ENCODE assay signal across 8 cellular contexts in the genomic region with DNA sequence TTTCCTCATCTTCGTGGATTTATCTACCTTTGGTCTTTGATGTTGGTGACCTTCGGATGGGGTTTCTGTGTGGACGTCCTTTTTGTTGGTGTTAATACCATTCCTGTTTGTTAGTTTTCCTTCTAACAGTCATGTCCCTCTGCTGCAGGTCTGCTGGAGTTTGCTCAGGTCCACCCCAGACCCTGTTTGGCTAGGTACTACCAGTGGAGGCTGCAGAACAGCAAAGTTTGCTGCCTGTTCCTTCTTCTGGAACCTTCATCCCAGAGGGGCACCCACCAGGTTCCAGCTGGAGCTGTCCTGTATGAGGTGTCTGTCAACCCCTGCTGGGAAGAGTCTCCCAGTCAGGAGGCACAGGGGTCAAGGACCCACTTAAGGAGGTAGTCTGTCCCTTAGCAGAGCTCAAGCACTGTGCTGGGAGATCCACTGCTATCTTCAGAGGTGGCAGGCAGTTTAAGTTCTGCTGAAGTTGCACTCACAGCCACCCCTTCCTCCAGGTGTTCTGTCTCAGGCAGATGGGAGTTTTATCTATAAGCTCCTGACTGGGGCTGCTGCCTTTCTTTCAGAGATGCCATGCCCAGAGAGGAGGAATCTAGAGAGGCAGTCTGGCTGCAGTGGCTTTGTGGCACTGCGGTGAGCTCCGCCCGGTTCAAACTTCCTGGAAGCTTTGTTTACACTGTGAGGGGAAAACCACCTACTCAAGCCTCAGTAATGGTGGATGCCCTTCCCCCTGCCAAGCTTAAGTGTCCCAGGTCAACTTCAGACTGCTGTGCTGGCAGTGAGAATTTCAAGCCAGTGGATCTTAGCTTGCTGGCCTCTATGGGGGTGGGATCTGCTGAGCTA. TPM values are rescaled to one million over a fixed set of nuclear protein-coding genes. Genes with fewer than 3 reads are reported as not detected.
DNase-seq lines count a peak whose midpoint lies in the region; ATAC-seq and TF ChIP-seq lines count a peak whose summit lies in the region.
"Not testable (repeated sequence)": the region's sequence is repeated elsewhere in the genome, so short reads cannot be mapped to it uniquely, and the experiment has no call there.

No MANE protein-coding gene starts in this region.

- peak overlapping the region; percentile 22 for H2AFZ ChIP-seq in osteoblast (ENCODE audit: low read length)

- peak overlapping the region; percentile 72 for H3K27ac Mint-ChIP-seq in activated CD8-positive, alpha-beta T cell treated with anti-CD3 and anti-CD28 coated beads, Interleukin-2, amount 10 ng/mL, durations not matched to agents 7 days and 5 days

- peak; percentile 85 for ATAC-seq in activated CD8-positive, alpha-beta T cell treated with anti-CD3 and anti-CD28 coated beads, Interleukin-2, amount 10 ng/mL, durations not matched to agents 7 days and 5 days
- ATAC-seq in stimulated activated naive CD8-positive, alpha-beta T cell treated with anti-CD3 and anti-CD28 coated beads, Interleukin-15, Interleukin-2, amounts not matched to agents 100 U/mL and 50 U/mL, for 24 hours = not testable (repeated sequence)

- peaks cover 38% of the 10 kb centered on the region for H3K36me3 Mint-ChIP-seq in activated CD8-positive, alpha-beta T cell treated with anti-CD3 and anti-CD28 coated beads, Interleukin-2, amount 10 ng/mL, durations not matched to agents 7 days and 5 days (ENCODE audit: low read depth)

- not testable (repeated sequence) for H3K4me2 ChIP-seq in osteoblast (ENCODE audit: insufficient read depth, low read length)

- CTCF ChIA-PET in activated CD8-positive, alpha-beta T cell treated with anti-CD3 and anti-CD28 coated beads, Interleukin-2, amount 10 ng/mL, durations not matched to agents 7 days and 5 days (lab: Charles Lee) = interaction anchor here (1.0 to 1.4 kb wide), 2 partner anchors 41 to 44 kb away, joined by 3 read pairs; a partner anchor contains a TSS

- not testable (repeated sequence) for H4K20me1 ChIP-seq in osteoblast (ENCODE audit: insufficient read depth, low read length)

- not testable (repeated sequence) for H3K79me2 ChIP-seq in osteoblast (ENCODE audit: insufficient read depth, low read length)

- peaks cover 23% of the 10 kb centered on the region for H3K4me1 Mint-ChIP-seq in activated CD8-positive, alpha-beta T cell treated with anti-CD3 and anti-CD28 coated beads, Interleukin-2, amount 10 ng/mL, durations not matched to agents 7 days and 5 days (ENCODE audit: low read depth)

- H3K9me3 ChIP-seq in colonic mucosa; osteoblast (ENCODE audit: low read depth, low read length): not testable (repeated sequence)

- not testable (repeated sequence) for H3K4me1 ChIP-seq in colonic mucosa; osteoblast (ENCODE audit: insufficient read depth, low read length)

- not testable (repeated sequence) for TF ChIP-seq CTCF in colonic mucosa (IDR thresholded peaks at IDR 0.05); osteoblast (IDR thresholded peaks at IDR 0.05; ENCODE audit: extremely low read depth, low read depth, low read length)

- peak; percentile 36 for DNase-seq in COLO668 (lab: John Stamatoyannopoulos, UW; ENCODE audit: unreplicated experiment)
- peak; percentile 1 for DNase-seq in NCI-H2029 treated with DMSO at 0.1 percent for 48 hours (lab: John Stamatoyannopoulos, UW)
- DNase-seq in T-helper 2 cell = peak in 3 of 5 experiments; percentile 2 to 83 (median 38)
- peak; percentile 69 for DNase-seq in activated CD8-positive, alpha-beta T cell treated with anti-CD3 and anti-CD28 coated beads, Interleukin-2, amount 10 ng/mL, durations not matched to agents 7 days and 5 days
- peak; percentile 8 for DNase-seq in activated T-helper 9 cell treated with anti-CD3 and anti-CD28 coated beads, Interleukin-2, amount 50 U/mL, for 16 hours (ENCODE audit: low read depth)
- DNase-seq in colonic mucosa = peak; percentile 70
- DNase-seq in osteoblast (ENCODE audit: insufficient read length, low spot score, missing footprints) = not testable (repeated sequence)
- peak; percentile 15 for DNase-seq in stimulated activated naive CD8-positive, alpha-beta T cell treated with anti-CD3 and anti-CD28 coated beads, Interleukin-15, Interleukin-2, amounts not matched to agents 100 U/mL and 50 U/mL, for 24 hours

- intact Hi-C loops in colonic mucosa (cut with DNase I) = not testable (repeated sequence)

- H3K27me3 ChIP-seq in colonic mucosa; osteoblast (ENCODE audit: insufficient read depth, low read length): not testable (repeated sequence)

- not testable (repeated sequence) for H3K9me3 Mint-ChIP-seq in activated CD8-positive, alpha-beta T cell treated with anti-CD3 and anti-CD28 coated beads, Interleukin-2, amount 10 ng/mL, durations not matched to agents 7 days and 5 days (ENCODE audit: insufficient read depth)

- H3K4me3 Mint-ChIP-seq in activated CD8-positive, alpha-beta T cell treated with anti-CD3 and anti-CD28 coated beads, Interleukin-2, amount 10 ng/mL, durations not matched to agents 7 days and 5 days = peak overlapping the region; percentile 45

- H3K4me3 ChIP-seq in colonic mucosa; osteoblast (ENCODE audit: insufficient read depth, low read length): not testable (repeated sequence)

- not testable (repeated sequence) for H3K36me3 ChIP-seq in colonic mucosa; osteoblast (ENCODE audit: insufficient read depth, low read length)

- POLR2A ChIA-PET in activated CD8-positive, alpha-beta T cell treated with anti-CD3 and anti-CD28 coated beads, Interleukin-2, amount 10 ng/mL, durations not matched to agents 7 days and 5 days (lab: Charles Lee) = interaction anchor here (1.2 to 1.5 kb wide), 2 partner anchors 9 to 40 kb away, joined by 3 to 4 read pairs; a partner anchor contains a TSS

- not testable (repeated sequence) for H3K9ac ChIP-seq in colonic mucosa (ENCODE audit: low read depth in 2 of 2, low read length in 2 of 2)

- H3K27me3 Mint-ChIP-seq in activated CD8-positive, alpha-beta T cell treated with anti-CD3 and anti-CD28 coated beads, Interleukin-2, amount 10 ng/mL, durations not matched to agents 7 days and 5 days (ENCODE audit: low read depth) = not testable (repeated sequence)

- H3K27ac ChIP-seq in colonic mucosa; osteoblast (ENCODE audit: low read depth, low read length): not testable (repeated sequence)

RNA-seq across cellular contexts. Expression of a gene that starts 40.9 kb away (rescaled TPM):
- 10 to 100 TPM; 43.7 to 48.9 TPM for total RNA-seq in activated CD8-positive, alpha-beta T cell treated with anti-CD3 and anti-CD28 coated beads, Interleukin-2, amount 10 ng/mL, durations not matched to agents 7 days and 5 days
- total RNA-seq in colonic mucosa (10 to 100 TPM; 37.8 to 52.3 TPM), osteoblast (61.9 and 73.1 TPM in 2 replicates)
